ENCODE assay signal across 1 cellular context in the genomic region with DNA sequence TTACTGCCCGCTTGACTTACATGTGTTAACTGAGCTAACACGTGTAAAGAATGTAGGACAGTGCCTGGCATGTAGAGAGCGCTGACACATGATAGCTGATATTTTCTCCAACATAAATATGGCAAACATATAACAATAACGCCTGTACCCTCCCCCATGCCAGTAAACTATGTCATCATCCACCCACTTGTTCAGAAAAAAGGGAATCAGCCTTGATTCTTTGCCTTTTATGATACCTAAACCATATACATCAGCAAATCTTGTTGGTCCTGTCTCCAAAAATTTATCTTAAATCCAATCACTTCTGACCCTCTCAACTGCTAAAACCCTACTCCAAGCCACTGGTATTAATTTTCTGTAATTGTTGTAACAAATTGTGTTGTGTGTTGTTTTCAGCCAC.
TF ChIP-seq lines count a peak whose summit lies in the region.

No MANE protein-coding gene starts in this region.

TF ChIP-seq in WTC11, 78 proteins besides CTCF, POLR2A, EP300 and RAD21:
- TF ChIP-seq TCF7 (CRISPR knock-in tag; IDR thresholded peaks at IDR 0.05; ENCODE audit: low read depth): no peak
- no peak for TF ChIP-seq FOXJ3 (CRISPR knock-in tag; IDR thresholded peaks at IDR 0.05; ENCODE audit: borderline replicate concordance)
- no peak for TF ChIP-seq FOXK1 (CRISPR knock-in tag; IDR thresholded peaks at IDR 0.05)
- no peak for TF ChIP-seq ZNF232 (CRISPR knock-in tag; IDR thresholded peaks at IDR 0.05)
